Comparison of ENCODE assay signal across 9 cellular contexts in genomic region chr19:50203281-50204080, GRCh38. TPM values are rescaled to one million over a fixed set of nuclear protein-coding genes. Genes with fewer than 3 reads are reported as not detected.
DNase-seq lines count a peak whose midpoint lies in the region; ATAC-seq, FAIRE-seq and TF ChIP-seq lines count a peak whose summit lies in the region.
"Had no signal": no experiment of that assay in that cellular context is flagged by ENCODE, and none has a peak within 500 bp of the region (broad histone marks: within the 10 kb centered on the region; RNA-seq: fewer than 3 reads in every experiment).

MYH14 (plus strand) TSS chr19:50203622; CDS start chr19:50210366, 6,744 bp downstream.

- H3K4me3 ChIP-seq in HEK293 (ENCODE audit: low read depth, low read length): peak within 1 kb of the TSS; percentile 53
- H3K4me3 ChIP-seq in H1 (ENCODE audit: extremely low read depth in 1 of 4, insufficient read depth in 2 of 4, low read depth in 3 of 4, low read length in 4 of 4): peak within 1 kb of the TSS; percentile 48 to 83 (median 63)

- CTCF ChIA-PET in HEK293 (lab: Yijun Ruan, JAX): interaction anchor here (0.6 to 2.0 kb wide), 8 partner anchors 10 to 168 kb away, joined by 3 to 6 read pairs (median 3); no protein-coding TSS in a partner anchor
- CTCF ChIA-PET in H1 (lab: Charles Lee; ENCODE audit: partially characterized antibody): interaction anchor here (0.6 to 1.9 kb wide), 5 partner anchors 8 to 748 kb away, joined by 3 to 6 read pairs (median 3); no protein-coding TSS in a partner anchor

- 5% methylated on average over 29 of the region's 78 CpGs; no CpG with 5 or more reads in 1 of the 2 experiments for WGBS in H1 (ENCODE audit: extremely low coverage in 1 of 2, insufficient coverage in 1 of 2, insufficient read length in 1 of 2, insufficient replicate concordance in 2 of 2, low coverage in 1 of 2, low lambda C conversion rate in 2 of 2, missing lambda C conversion rate in 1 of 2), 2 experiments

- POLR2A ChIA-PET in HEK293 (lab: Yijun Ruan, JAX) (interaction anchor here (0.6 to 1.2 kb wide), 12 partner anchors 9 to 601 kb away, joined by 3 to 8 read pairs (median 4); partner anchors contain the start of genes KCNC3 and POLD1), H1 (lab: Charles Lee; ENCODE audit: partially characterized antibody) (interaction anchor here (0.9 to 1.3 kb wide), 3 partner anchors 10 to 109 kb away, joined by 4 to 7 read pairs (median 4); no protein-coding TSS in a partner anchor)

- TF ChIP-seq POLR2A in H1 (IDR thresholded peaks at IDR 0.05; ENCODE audit: control extremely low read depth in 1 of 2, low read depth in 2 of 2, low read length in 2 of 2): no peak

- peak; percentile 97 for DNase-seq in NCI-H510A treated with DMSO at 0.1 percent for 48 hours (lab: John Stamatoyannopoulos, UW)
- DNase-seq in H1 (ENCODE audit: low read depth in 1 of 2, low spot score in 2 of 2): peak; percentile 71 to 96
- DNase-seq in medulla oblongata (ENCODE audit: extremely low spot score): peak; percentile 98
- DNase-seq in NCI-H524 (lab: John Stamatoyannopoulos, UW): no peak

- H2BK120ac ChIP-seq in H1 (replicated peaks; ENCODE audit: low read depth, low read length): peak within 1 kb of the TSS; percentile 23

- no peak within 1 kb of the TSS for H3K56ac ChIP-seq in H1 (replicated peaks; ENCODE audit: insufficient read length, low read depth, low read length)

- TF ChIP-seq CTCF in HEK293 (tag by site-specific recombination; IDR thresholded peaks at IDR 0.05) (no peak), H1 (IDR thresholded peaks at IDR 0.05; ENCODE audit: control extremely low read depth in 1 of 3, insufficient read depth in 1 of 3, low read depth in 1 of 3, low read length in 3 of 3) (no peak)

- peaks cover 0 to 16% (median 8%) of the 10 kb centered on the region in 4 experiments; a peak in 6 of 7 replicates for H3K27me3 ChIP-seq in H1 (replicated peaks in 1 of 4; ENCODE audit: control insufficient read depth in 3 of 4, extremely low read depth in 1 of 4, insufficient read depth in 3 of 4, low read length in 3 of 4)

- TF ChIP-seq RAD21 in H1 (IDR thresholded peaks at IDR 0.05 in 1 of 2, conservative IDR thresholded peaks at IDR 0.05 in 1 of 2; ENCODE audit: low read depth in 2 of 2, low read length in 2 of 2): no peak

- no peaks in the 10 kb centered on the region for H3K9me3 ChIP-seq in HEK293 (ENCODE audit: control insufficient read depth, insufficient read depth, low read depth, low read length)
- H3K9me3 ChIP-seq in H1 (ENCODE audit: insufficient read depth in 2 of 2, low read depth in 1 of 2, low read length in 1 of 2): no peaks in the 10 kb centered on the region

- peak within 1 kb of the TSS; percentile 71 to 78 for H3K4me2 ChIP-seq in H1 (ENCODE audit: insufficient read depth in 1 of 2, low read depth in 2 of 2, low read length in 2 of 2)
- H3K4me2 ChIP-seq: KMS-11 had no signal

- H3K18ac ChIP-seq in H1 (ENCODE audit: extremely low read depth, low read length): no peak within 1 kb of the TSS; the same call in 1 of the 2 replicates

- no peak within 1 kb of the TSS for H2BK5ac ChIP-seq in H1 (ENCODE audit: low read depth, low read length)

- H4K20me1 ChIP-seq in H1 (replicated peaks in 1 of 2; ENCODE audit: control insufficient read depth in 1 of 2, insufficient read depth in 2 of 2, low read length in 2 of 2): peaks cover 0 to 10% of the 10 kb centered on the region in 2 experiments

- peak within 1 kb of the TSS in 2 of 4 experiments; percentile 42 to 55; a peak in 2 of 7 replicates for H3K9ac ChIP-seq in H1 (replicated peaks in 1 of 4; ENCODE audit: extremely low read depth in 1 of 4, low read depth in 3 of 4, low read length in 3 of 4)
- H3K9ac ChIP-seq: KMS-11 had no signal

- FAIRE-seq in H1 (lab: Jason Lieb, UNC): no peak
- FAIRE-seq: keratinocyte had no signal

- H4K8ac ChIP-seq in H1 (ENCODE audit: extremely low read depth, insufficient read depth, low read length): peak within 1 kb of the TSS; percentile 87

- no peak within 1 kb of the TSS for H2AK5ac ChIP-seq in H1 (ENCODE audit: low read depth, low read length)

- no peak within 1 kb of the TSS for H2BK20ac ChIP-seq in H1 (ENCODE audit: low read length)

- H3K79me2 ChIP-seq in H1 (ENCODE audit: control insufficient read depth in 1 of 2, insufficient read depth in 2 of 2, low read length in 2 of 2): no peaks in the 10 kb centered on the region

- no peak within 1 kb of the TSS for H2BK15ac ChIP-seq in H1 (ENCODE audit: low read length)

- peak within 1 kb of the TSS; percentile 41; the same call in 1 of the 2 replicates for H3K27ac ChIP-seq in HEK293 (ENCODE audit: extremely low read depth, low read depth, low read length)
- H3K27ac ChIP-seq in H1 (ENCODE audit: low read depth, low read length): no peak within 1 kb of the TSS
- H3K27ac ChIP-seq in temporal lobe (ENCODE audit: low read depth, low read length): peak within 1 kb of the TSS; percentile 66
- H3K27ac ChIP-seq: KMS-11 had no signal

- no peak for TF ChIP-seq EP300 in H1 (IDR thresholded peaks at IDR 0.05; ENCODE audit: borderline replicate concordance in 1 of 2, low read depth in 2 of 2, low read length in 2 of 2)

- H4K5ac ChIP-seq in H1 (ENCODE audit: insufficient read length, low read depth, low read length): no peak within 1 kb of the TSS

- H3K23ac ChIP-seq in H1 (ENCODE audit: insufficient read length): no peak within 1 kb of the TSS

- H3K36me3 ChIP-seq in HEK293 (ENCODE audit: control insufficient read depth in 2 of 2, insufficient read depth in 1 of 2, low read length in 2 of 2): no peaks in the 10 kb centered on the region
- no peaks in the 10 kb centered on the region for H3K36me3 ChIP-seq in H1 (ENCODE audit: control insufficient read depth in 2 of 4, insufficient read depth in 4 of 4, low read length in 3 of 4)

- peak within 1 kb of the TSS; percentile 27 for H3K4ac ChIP-seq in H1 (replicated peaks; ENCODE audit: insufficient read length, low read depth, low read length)

- no peak within 1 kb of the TSS for H4K91ac ChIP-seq in H1 (replicated peaks; ENCODE audit: insufficient read length, low read length)

- no peak within 1 kb of the TSS; the same call in 1 of the 2 replicates for H2BK12ac ChIP-seq in H1 (ENCODE audit: low read depth, low read length)

- no peak for ATAC-seq in GM21390 (IDR thresholded peaks at IDR 0.05; ENCODE audit: unreplicated experiment)

- H2AFZ ChIP-seq in H1 (ENCODE audit: low read length): no peak within 1 kb of the TSS

- H3K79me1 ChIP-seq in H1 (ENCODE audit: low read depth, low read length): no peaks in the 10 kb centered on the region; the same call in none of the 2 replicates

- H3K14ac ChIP-seq in H1 (ENCODE audit: insufficient read length): no peak within 1 kb of the TSS

- H3K4me1 ChIP-seq in HEK293 (ENCODE audit: control insufficient read depth, insufficient read depth, low read length) (peaks cover 7% of the 10 kb centered on the region; the same call in 1 of the 2 replicates), H1 (replicated peaks in 1 of 4; ENCODE audit: control insufficient read depth in 3 of 4, insufficient read depth in 4 of 4, low read length in 3 of 4) (peaks cover 0 to 5% (median 2%) of the 10 kb centered on the region in 4 experiments; a peak in 5 of 7 replicates)

- H3K23me2 ChIP-seq in H1 (ENCODE audit: low read depth, low read length): peaks cover 10% of the 10 kb centered on the region; the same call in 1 of the 2 replicates

TF ChIP-seq in HEK293, 187 proteins besides CTCF, POLR2A, EP300 and RAD21 (continues in another document):
- TF ChIP-seq, protein P1, sequence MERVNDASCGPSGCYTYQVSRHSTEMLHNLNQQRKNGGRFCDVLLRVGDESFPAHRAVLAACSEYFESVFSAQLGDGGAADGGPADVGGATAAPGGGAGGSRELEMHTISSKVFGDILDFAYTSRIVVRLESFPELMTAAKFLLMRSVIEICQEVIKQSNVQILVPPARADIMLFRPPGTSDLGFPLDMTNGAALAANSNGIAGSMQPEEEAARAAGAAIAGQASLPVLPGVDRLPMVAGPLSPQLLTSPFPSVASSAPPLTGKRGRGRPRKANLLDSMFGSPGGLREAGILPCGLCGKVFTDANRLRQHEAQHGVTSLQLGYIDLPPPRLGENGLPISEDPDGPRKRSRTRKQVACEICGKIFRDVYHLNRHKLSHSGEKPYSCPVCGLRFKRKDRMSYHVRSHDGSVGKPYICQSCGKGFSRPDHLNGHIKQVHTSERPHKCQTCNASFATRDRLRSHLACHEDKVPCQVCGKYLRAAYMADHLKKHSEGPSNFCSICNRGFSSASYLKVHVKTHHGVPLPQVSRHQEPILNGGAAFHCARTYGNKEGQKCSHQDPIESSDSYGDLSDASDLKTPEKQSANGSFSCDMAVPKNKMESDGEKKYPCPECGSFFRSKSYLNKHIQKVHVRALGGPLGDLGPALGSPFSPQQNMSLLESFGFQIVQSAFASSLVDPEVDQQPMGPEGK (tag by site-specific recombination; IDR thresholded peaks at IDR 0.05): peak; percentile 48; the same call in 1 of the 2 replicates

TF ChIP-seq in H1, 55 proteins besides CTCF, POLR2A, EP300 and RAD21 (continues in another document):
- no peak for TF ChIP-seq USF2 (IDR thresholded peaks at IDR 0.05; ENCODE audit: low read length)
- TF ChIP-seq SAP30 (IDR thresholded peaks at IDR 0.05; ENCODE audit: insufficient read depth, insufficient replicate concordance, low read length): no peak
- no peak for TF ChIP-seq ZNF274 (IDR thresholded peaks at IDR 0.05; ENCODE audit: borderline replicate concordance, extremely low read depth, low read length)
- TF ChIP-seq BCL11A (IDR thresholded peaks at IDR 0.05; ENCODE audit: low read depth in 2 of 2, low read length in 2 of 2): no peak
- no peak for TF ChIP-seq KDM5A (IDR thresholded peaks at IDR 0.05; ENCODE audit: low read length)
- no peak for TF ChIP-seq JUND (IDR thresholded peaks at IDR 0.05; ENCODE audit: low read length)

RNA-seq across cellular contexts. Expression of gene MYH14, which starts in this region (rescaled TPM):
- 25.7 and 28.6 TPM in 2 replicates for total RNA-seq in H1 (2021; fragmentation: NEBNext Ultra II Directional; extraction: Animal tissue kit (Norgen Biotek cat#: 25700))
- 17.3 and 25.3 TPM in 2 replicates for polyA plus RNA-seq in H1 (2011; rRNA removed)
- 19.4 TPM for polyA plus RNA-seq in H1 (2011; cell fraction: cytosol; rRNA removed)
- polyA plus RNA-seq in H1 (2011; cell fraction: nucleus; rRNA removed): 34.3 TPM
- polyA plus RNA-seq in H1 (2012, experiment 1 of 2): 13.5 to 25.2 TPM (median 23.2 TPM) in 4 replicates
- polyA plus RNA-seq in H1 (2012, experiment 2 of 2): 12.8 TPM
- polyA plus RNA-seq in H1 (2013, experiment 1 of 2): 11.0 TPM
- 10.4 TPM for polyA plus RNA-seq in H1 (2013, experiment 2 of 2)
- 16.9 and 19.5 TPM in 2 replicates for polyA minus RNA-seq in H1 (2011; rRNA and poly(A)+ RNA removed)
- polyA minus RNA-seq in H1 (2011; cell fraction: cytosol; rRNA and poly(A)+ RNA removed): 19.5 TPM
- polyA minus RNA-seq in H1 (2011; cell fraction: nucleus; rRNA and poly(A)+ RNA removed): 26.9 TPM
- total RNA-seq in temporal lobe: 0.98 TPM

Comparison
In these comparisons a context has a peak if more than half of its experiments do, and no peak if none do; other contexts are left out.
1. RNA of gene MYH14 (total RNA-seq): 25.7 to 28.6 TPM in H1; 0.98 TPM in temporal lobe (single experiment); every median in the first group is over 10 times any median in the second.
2. DNase-seq: peak in NCI-H510A treated with DMSO at 0.1 percent for 48 hours (single experiment), H1 (2 of 2) and medulla oblongata (single experiment); none in NCI-H524 (0 of 2).
3. Of the 6 proteins assayed by ChIP-seq in both HEK293 and H1: peak only in HEK293: none; only in H1: none; in both: SP2; in neither: 5.